In genomic region chr2:196718796-196719564, GRCh38 we compare ENCODE assay signal across 1 cellular context.
A peak's percentile ranks its signal among the peaks of the same experiment; 100 is the strongest.
TF ChIP-seq lines count a peak whose summit lies in the region.

No MANE protein-coding gene starts in this region.

TF ChIP-seq in K562, 482 proteins besides CTCF, POLR2A, EP300 and RAD21 (continued from another document):
- TF ChIP-seq ARNT (IDR thresholded peaks at IDR 0.05) (no peak), MAFF (IDR thresholded peaks at IDR 0.05; ENCODE audit: low read length) (peak; percentile 95), LEF1 (IDR thresholded peaks at IDR 0.05) (0 out of 2 replicates have a peak, but pooled peaks have one; percentile 33), ZNF561 (CRISPR knock-in tag; conservative IDR thresholded peaks at IDR 0.05) (no peak), TCF7L2 (IDR thresholded peaks at IDR 0.05; ENCODE audit: low read depth, low read length) (no peak), KLF6 (CRISPR knock-in tag; IDR thresholded peaks at IDR 0.05; ENCODE audit: borderline replicate concordance) (no peak), ZFP1 (CRISPR knock-in tag; IDR thresholded peaks at IDR 0.05) (no peak), ARHGAP35 (IDR thresholded peaks at IDR 0.05; ENCODE audit: partially characterized antibody) (no peak), HNRNPL (IDR thresholded peaks at IDR 0.05; ENCODE audit: low read depth, low read length) (no peak), STAG1 (CRISPR knock-in tag; IDR thresholded peaks at IDR 0.05; ENCODE audit: borderline replicate concordance) (no peak), POU5F1 (IDR thresholded peaks at IDR 0.05; ENCODE audit: borderline replicate concordance, low read depth, low read length, partially characterized antibody) (no peak), TAF9B (IDR thresholded peaks at IDR 0.05; ENCODE audit: partially characterized antibody) (peak; percentile 43), ELF1 (tag; IDR thresholded peaks at IDR 0.05) (no peak), TSHZ1 (CRISPR knock-in tag; IDR thresholded peaks at IDR 0.05) (no peak), SMARCA4 (IDR thresholded peaks at IDR 0.05) (0 out of 2 replicates have a peak, but pooled peaks have one; percentile 20), MCM7 (IDR thresholded peaks at IDR 0.05) (no peak), ZNF274 (IDR thresholded peaks at IDR 0.05; ENCODE audit: borderline replicate concordance, low read depth, low read length) (no peak), NUFIP1 (IDR thresholded peaks at IDR 0.05; ENCODE audit: partially characterized antibody) (no peak), ASH1L (IDR thresholded peaks at IDR 0.05; ENCODE audit: borderline replicate concordance, low read depth, partially characterized antibody) (no peak), XRCC3 (IDR thresholded peaks at IDR 0.05) (no peak), NFE2 (IDR thresholded peaks at IDR 0.05; ENCODE audit: low read depth) (peak; percentile 92), ZC3H8 (IDR thresholded peaks at IDR 0.05) (no peak), HNRNPUL1 (IDR thresholded peaks at IDR 0.05; ENCODE audit: low read length) (no peak), TFAP4 (CRISPR knock-in tag; IDR thresholded peaks at IDR 0.05; ENCODE audit: borderline replicate concordance) (peak; percentile 82), POLR2H (tag; IDR thresholded peaks at IDR 0.05; ENCODE audit: low read depth) (no peak), ZNF584 (CRISPR knock-in tag; IDR thresholded peaks at IDR 0.05; ENCODE audit: low read depth) (no peak), C11orf30 (IDR thresholded peaks at IDR 0.05; ENCODE audit: low read depth) (peak; percentile 96), ZNF140 (CRISPR knock-in tag; IDR thresholded peaks at IDR 0.05) (no peak), TARDBP (IDR thresholded peaks at IDR 0.05) (no peak), ZNF431 (CRISPR knock-in tag; IDR thresholded peaks at IDR 0.05) (no peak)
- TF ChIP-seq, protein P1, sequence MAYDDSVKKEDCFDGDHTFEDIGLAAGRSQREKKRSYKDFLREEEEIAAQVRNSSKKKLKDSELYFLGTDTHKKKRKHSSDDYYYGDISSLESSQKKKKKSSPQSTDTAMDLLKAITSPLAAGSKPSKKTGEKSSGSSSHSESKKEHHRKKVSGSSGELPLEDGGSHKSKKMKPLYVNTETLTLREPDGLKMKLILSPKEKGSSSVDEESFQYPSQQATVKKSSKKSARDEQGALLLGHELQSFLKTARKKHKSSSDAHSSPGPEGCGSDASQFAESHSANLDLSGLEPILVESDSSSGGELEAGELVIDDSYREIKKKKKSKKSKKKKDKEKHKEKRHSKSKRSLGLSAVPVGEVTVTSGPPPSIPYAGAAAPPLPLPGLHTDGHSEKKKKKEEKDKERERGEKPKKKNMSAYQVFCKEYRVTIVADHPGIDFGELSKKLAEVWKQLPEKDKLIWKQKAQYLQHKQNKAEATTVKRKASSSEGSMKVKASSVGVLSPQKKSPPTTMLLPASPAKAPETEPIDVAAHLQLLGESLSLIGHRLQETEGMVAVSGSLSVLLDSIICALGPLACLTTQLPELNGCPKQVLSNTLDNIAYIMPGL (CRISPR knock-in tag; IDR thresholded peaks at IDR 0.05): no peak
- TF ChIP-seq, protein P2, sequence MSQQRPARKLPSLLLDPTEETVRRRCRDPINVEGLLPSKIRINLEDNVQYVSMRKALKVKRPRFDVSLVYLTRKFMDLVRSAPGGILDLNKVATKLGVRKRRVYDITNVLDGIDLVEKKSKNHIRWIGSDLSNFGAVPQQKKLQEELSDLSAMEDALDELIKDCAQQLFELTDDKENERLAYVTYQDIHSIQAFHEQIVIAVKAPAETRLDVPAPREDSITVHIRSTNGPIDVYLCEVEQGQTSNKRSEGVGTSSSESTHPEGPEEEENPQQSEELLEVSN (IDR thresholded peaks at IDR 0.05; ENCODE audit: borderline replicate concordance in 1 of 2, extremely low read depth in 1 of 2, insufficient read depth in 1 of 2, insufficient read length in 1 of 2, low read depth in 1 of 2, low read length in 1 of 2, poor library complexity in 1 of 2, severe bottlenecking in 1 of 2): no peak
- TF ChIP-seq, protein P3, sequence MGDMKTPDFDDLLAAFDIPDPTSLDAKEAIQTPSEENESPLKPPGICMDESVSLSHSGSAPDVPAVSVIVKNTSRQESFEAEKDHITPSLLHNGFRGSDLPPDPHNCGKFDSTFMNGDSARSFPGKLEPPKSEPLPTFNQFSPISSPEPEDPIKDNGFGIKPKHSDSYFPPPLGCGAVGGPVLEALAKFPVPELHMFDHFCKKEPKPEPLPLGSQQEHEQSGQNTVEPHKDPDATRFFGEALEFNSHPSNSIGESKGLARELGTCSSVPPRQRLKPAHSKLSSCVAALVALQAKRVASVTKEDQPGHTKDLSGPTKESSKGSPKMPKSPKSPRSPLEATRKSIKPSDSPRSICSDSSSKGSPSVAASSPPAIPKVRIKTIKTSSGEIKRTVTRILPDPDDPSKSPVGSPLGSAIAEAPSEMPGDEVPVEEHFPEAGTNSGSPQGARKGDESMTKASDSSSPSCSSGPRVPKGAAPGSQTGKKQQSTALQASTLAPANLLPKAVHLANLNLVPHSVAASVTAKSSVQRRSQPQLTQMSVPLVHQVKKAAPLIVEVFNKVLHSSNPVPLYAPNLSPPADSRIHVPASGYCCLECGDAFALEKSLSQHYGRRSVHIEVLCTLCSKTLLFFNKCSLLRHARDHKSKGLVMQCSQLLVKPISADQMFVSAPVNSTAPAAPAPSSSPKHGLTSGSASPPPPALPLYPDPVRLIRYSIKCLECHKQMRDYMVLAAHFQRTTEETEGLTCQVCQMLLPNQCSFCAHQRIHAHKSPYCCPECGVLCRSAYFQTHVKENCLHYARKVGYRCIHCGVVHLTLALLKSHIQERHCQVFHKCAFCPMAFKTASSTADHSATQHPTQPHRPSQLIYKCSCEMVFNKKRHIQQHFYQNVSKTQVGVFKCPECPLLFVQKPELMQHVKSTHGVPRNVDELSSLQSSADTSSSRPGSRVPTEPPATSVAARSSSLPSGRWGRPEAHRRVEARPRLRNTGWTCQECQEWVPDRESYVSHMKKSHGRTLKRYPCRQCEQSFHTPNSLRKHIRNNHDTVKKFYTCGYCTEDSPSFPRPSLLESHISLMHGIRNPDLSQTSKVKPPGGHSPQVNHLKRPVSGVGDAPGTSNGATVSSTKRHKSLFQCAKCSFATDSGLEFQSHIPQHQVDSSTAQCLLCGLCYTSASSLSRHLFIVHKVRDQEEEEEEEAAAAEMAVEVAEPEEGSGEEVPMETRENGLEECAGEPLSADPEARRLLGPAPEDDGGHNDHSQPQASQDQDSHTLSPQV (IDR thresholded peaks at IDR 0.05): 0 out of 2 replicates have a peak, but pooled peaks have one; percentile 34
- TF ChIP-seq, protein P4, sequence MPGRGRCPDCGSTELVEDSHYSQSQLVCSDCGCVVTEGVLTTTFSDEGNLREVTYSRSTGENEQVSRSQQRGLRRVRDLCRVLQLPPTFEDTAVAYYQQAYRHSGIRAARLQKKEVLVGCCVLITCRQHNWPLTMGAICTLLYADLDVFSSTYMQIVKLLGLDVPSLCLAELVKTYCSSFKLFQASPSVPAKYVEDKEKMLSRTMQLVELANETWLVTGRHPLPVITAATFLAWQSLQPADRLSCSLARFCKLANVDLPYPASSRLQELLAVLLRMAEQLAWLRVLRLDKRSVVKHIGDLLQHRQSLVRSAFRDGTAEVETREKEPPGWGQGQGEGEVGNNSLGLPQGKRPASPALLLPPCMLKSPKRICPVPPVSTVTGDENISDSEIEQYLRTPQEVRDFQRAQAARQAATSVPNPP (IDR thresholded peaks at IDR 0.05; ENCODE audit: borderline replicate concordance, insufficient read depth, insufficient read length): no peak
- TF ChIP-seq, protein P5, sequence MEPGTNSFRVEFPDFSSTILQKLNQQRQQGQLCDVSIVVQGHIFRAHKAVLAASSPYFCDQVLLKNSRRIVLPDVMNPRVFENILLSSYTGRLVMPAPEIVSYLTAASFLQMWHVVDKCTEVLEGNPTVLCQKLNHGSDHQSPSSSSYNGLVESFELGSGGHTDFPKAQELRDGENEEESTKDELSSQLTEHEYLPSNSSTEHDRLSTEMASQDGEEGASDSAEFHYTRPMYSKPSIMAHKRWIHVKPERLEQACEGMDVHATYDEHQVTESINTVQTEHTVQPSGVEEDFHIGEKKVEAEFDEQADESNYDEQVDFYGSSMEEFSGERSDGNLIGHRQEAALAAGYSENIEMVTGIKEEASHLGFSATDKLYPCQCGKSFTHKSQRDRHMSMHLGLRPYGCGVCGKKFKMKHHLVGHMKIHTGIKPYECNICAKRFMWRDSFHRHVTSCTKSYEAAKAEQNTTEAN (CRISPR knock-in tag; IDR thresholded peaks at IDR 0.05): no peak
TF ChIP-seq in K562: peak in this region for 25.
